ENCODE assay signal across 8 cellular contexts in genomic region chrX:52934704-52935468, GRCh38. TPM values are rescaled to one million over a fixed set of nuclear protein-coding genes. Genes with fewer than 3 reads are reported as not detected.
A peak's percentile ranks its signal among the peaks of the same experiment; 100 is the strongest.
DNase-seq lines count a peak whose midpoint lies in the region; ATAC-seq and TF ChIP-seq lines count a peak whose summit lies in the region.

No MANE protein-coding gene starts in this region.

- peak overlapping the region; percentile 100 for H3K27ac ChIP-seq in caudate nucleus (ENCODE audit: low read depth, low read length)

- ATAC-seq in GM19023 (IDR thresholded peaks at IDR 0.05; ENCODE audit: unreplicated experiment) (peak; percentile 94), HG03196 (IDR thresholded peaks at IDR 0.05; ENCODE audit: unreplicated experiment) (peak; percentile 92), WTC11 (peak; percentile 90)

- H3K9me3 Mint-ChIP-seq in WTC11 = no peaks in the 10 kb centered on the region

- H3K27me3 Mint-ChIP-seq in WTC11 (ENCODE audit: low read depth) = no peaks in the 10 kb centered on the region

- H3K36me3 Mint-ChIP-seq in WTC11 = no peaks in the 10 kb centered on the region

- DNase-seq in AG20443 (ENCODE audit: low spot score) (peak; percentile 87), NCI-H2227 treated with DMSO at 0.1 percent for 48 hours (lab: John Stamatoyannopoulos, UW) (peak; percentile 98), WTC11 (ENCODE audit: low spot score) (peak; percentile 83), caudate nucleus (lab: John Stamatoyannopoulos, UW) (peak; percentile 7 to 99 (median 90)), iris pigment epithelial cell (ENCODE audit: low read depth) (peak; percentile 97)
- DNase-seq in stimulated activated CD4-positive, alpha-beta T cell treated with anti-CD3 and anti-CD28 coated beads, Interleukin-12 subunit alpha, Interleukin-12 subunit beta, amount 100 ng/mL, for 4 hours = peak; percentile 86

- peak overlapping the region; percentile 96 for H3K4me3 Mint-ChIP-seq in WTC11

- peak overlapping the region; percentile 99 for H3K27ac Mint-ChIP-seq in WTC11

- CTCF ChIA-PET in WTC11 (lab: Charles Lee) = interaction anchor here (0.5 to 1.0 kb wide), 4 partner anchors 12 to 305 kb away, joined by 3 to 5 read pairs (median 4); no protein-coding TSS in a partner anchor

- TF ChIP-seq CTCF in WTC11 (IDR thresholded peaks at IDR 0.05) = peak; percentile 64

- POLR2A ChIA-PET in WTC11 (lab: Charles Lee) = interaction anchor here (0.6 to 1.1 kb wide), 2 partner anchors 55 to 153 kb away, joined by 3 read pairs; no protein-coding TSS in a partner anchor

- H3K4me1 Mint-ChIP-seq in WTC11 = 0 out of 2 replicates have a peak, but pooled peaks cover 4% of the 10 kb centered on the region

TF ChIP-seq in WTC11, 78 proteins besides CTCF, POLR2A, EP300 and RAD21:
- TF ChIP-seq HMGA2 (CRISPR knock-in tag; IDR thresholded peaks at IDR 0.05) (no peak), TP53 (CRISPR knock-in tag; IDR thresholded peaks at IDR 0.05) (no peak), TEAD1 (CRISPR knock-in tag; IDR thresholded peaks at IDR 0.05) (peak; percentile 68; the same call in 1 of the 2 replicates), ZNF138 (CRISPR knock-in tag; conservative IDR thresholded peaks at IDR 0.05) (no peak), E2F4 (CRISPR knock-in tag; IDR thresholded peaks at IDR 0.05; ENCODE audit: borderline replicate concordance, low read depth) (no peak), ZNF219 (CRISPR knock-in tag; IDR thresholded peaks at IDR 0.05; ENCODE audit: borderline replicate concordance) (no peak), ZNF423 (CRISPR knock-in tag; IDR thresholded peaks at IDR 0.05) (0 out of 2 replicates have a peak, but pooled peaks have one; percentile 34), RORB (CRISPR knock-in tag; IDR thresholded peaks at IDR 0.05) (no peak), ZNF232 (CRISPR knock-in tag; IDR thresholded peaks at IDR 0.05) (no peak), CREM (CRISPR knock-in tag; IDR thresholded peaks at IDR 0.05) (peak; percentile 55; the same call in 1 of the 2 replicates), GRHL2 (CRISPR knock-in tag; IDR thresholded peaks at IDR 0.05; ENCODE audit: insufficient replicate concordance, severe bottlenecking) (no peak), ZNF317 (CRISPR knock-in tag; IDR thresholded peaks at IDR 0.05; ENCODE audit: borderline replicate concordance, low read depth) (no peak), ZNF396 (CRISPR knock-in tag; IDR thresholded peaks at IDR 0.05; ENCODE audit: borderline replicate concordance) (no peak), ZMAT4 (CRISPR knock-in tag; IDR thresholded peaks at IDR 0.05) (no peak), ZNF425 (CRISPR knock-in tag; conservative IDR thresholded peaks at IDR 0.05) (no peak), SP1 (CRISPR knock-in tag; conservative IDR thresholded peaks at IDR 0.05) (peak; percentile 38; the same call in 1 of the 2 replicates), GABPB1 (CRISPR knock-in tag; IDR thresholded peaks at IDR 0.05) (peak; percentile 36; the same call in 1 of the 2 replicates), AR (CRISPR knock-in tag; IDR thresholded peaks at IDR 0.05) (no peak), NR1H2 (CRISPR knock-in tag; IDR thresholded peaks at IDR 0.05) (no peak), USF1 (CRISPR knock-in tag; IDR thresholded peaks at IDR 0.05) (no peak)

RNA-seq across cellular contexts. Expression of gene FAM156A, which starts 23.4 kb away (rescaled TPM):
- total RNA-seq in WTC11 (2021) = 14.0 to 15.4 TPM (median 15.3 TPM) in 3 replicates

RNA-seq across cellular contexts. Expression of gene FAM156B, which starts 37.8 kb away (rescaled TPM):
- 10.1 to 12.7 TPM (median 12.4 TPM) in 3 replicates for total RNA-seq in WTC11 (2021)

Comparison
In these comparisons a context has a peak if more than half of its experiments do, and no peak if none do; other contexts are left out.
1. Peak in every context shown above with its lines: DNase-seq, ATAC-seq and H3K27ac ChIP-seq.